ENCODE assay signal across 32 cellular contexts in genomic region chr1:179798864-179799516, GRCh38. TPM values are rescaled to one million over a fixed set of nuclear protein-coding genes. Genes with fewer than 3 reads are reported as not detected.
"Had no signal": no experiment of that assay in that cellular context is flagged by ENCODE, and none has a peak within 500 bp of the region (broad histone marks: within the 10 kb centered on the region; RNA-seq: fewer than 3 reads in every experiment).

No MANE protein-coding gene starts in this region.

- H3K9ac ChIP-seq: neural progenitor cell had no signal

- H3K4me1 ChIP-seq: breast epithelium, esophagus squamous epithelium, neural progenitor cell, uterus had no signal

- H3K27ac ChIP-seq: breast epithelium, epithelial cell of prostate, esophagus squamous epithelium, neural progenitor cell, thoracic aorta, uterus, WERI-Rb-1 had no signal

- H3K9me3 ChIP-seq: breast epithelium, esophagus squamous epithelium, thoracic aorta, uterus had no signal

- H3K36me3 ChIP-seq: breast epithelium, esophagus squamous epithelium, neural progenitor cell, thoracic aorta, uterus, WERI-Rb-1 had no signal

- H3K27ac Mint-ChIP-seq: activated CD4-positive, alpha-beta memory T cell treated with anti-CD3 and anti-CD28 coated beads, Interleukin-2, amount 10 ng/mL, durations not matched to agents 7 days and 5 days; activated CD4-positive, alpha-beta T cell treated with anti-CD3 and anti-CD28 coated beads, Interleukin-2, amount 10 ng/mL, durations not matched to agents 24 days and 14 days; activated naive CD4-positive, alpha-beta T cell treated with anti-CD3 and anti-CD28 coated beads, Interleukin-2, amount 10 ng/mL, durations not matched to agents 7 days and 5 days; activated naive CD8-positive, alpha-beta T cell treated with anti-CD3 and anti-CD28 coated beads, Interleukin-2, amount 10 ng/mL, durations not matched to agents 7 days and 5 days; activated T-cell treated with anti-CD3 and anti-CD28 coated beads, Interleukin-2, amount 50 U/mL, for 24 hours; naive thymus-derived CD8-positive, alpha-beta T cell; neural progenitor cell; stimulated activated naive CD8-positive, alpha-beta T cell treated with anti-CD3 and anti-CD28 coated beads, Interleukin-15, Interleukin-2, amounts not matched to agents 100 ng/mL and 50 ng/mL, for 24 hours; T-helper 1 cell treated with Interleukin-12 subunit alpha and Interleukin-12 subunit beta and Interleukin-4 antibody, amounts not matched to agents 30 μg/mL and 1 μg/mL, for 36 hours had no signal

- H3K36me3 Mint-ChIP-seq: activated naive CD4-positive, alpha-beta T cell treated with anti-CD3 and anti-CD28 coated beads, Interleukin-2, amount 10 ng/mL, durations not matched to agents 7 days and 5 days; activated naive CD8-positive, alpha-beta T cell treated with anti-CD3 and anti-CD28 coated beads, Interleukin-2, amount 10 ng/mL, durations not matched to agents 7 days and 5 days; naive thymus-derived CD8-positive, alpha-beta T cell; neural progenitor cell had no signal

- H3K27me3 ChIP-seq: breast epithelium, esophagus squamous epithelium, neural progenitor cell, uterus had no signal

- H2AFZ ChIP-seq: neural progenitor cell had no signal

- H3K4me2 ChIP-seq: neural progenitor cell had no signal

- ATAC-seq: activated CD4-positive, CD25-positive, alpha-beta regulatory T cell treated with anti-CD3 and anti-CD28 coated beads, Interleukin-2, amount 50 U/mL, for 24 hours; naive thymus-derived CD8-positive, alpha-beta T cell had no signal

- H3K4me3 Mint-ChIP-seq: activated CD4-positive, alpha-beta memory T cell treated with anti-CD3 and anti-CD28 coated beads, Interleukin-2, amount 10 ng/mL, durations not matched to agents 7 days and 5 days; activated CD4-positive, alpha-beta T cell treated with anti-CD3 and anti-CD28 coated beads, Interleukin-2, amount 10 ng/mL, durations not matched to agents 24 days and 14 days; activated naive CD4-positive, alpha-beta T cell treated with anti-CD3 and anti-CD28 coated beads, Interleukin-2, amount 10 ng/mL, durations not matched to agents 7 days and 5 days; activated naive CD8-positive, alpha-beta T cell treated with anti-CD3 and anti-CD28 coated beads, Interleukin-2, amount 10 ng/mL, durations not matched to agents 7 days and 5 days; activated T-cell treated with anti-CD3 and anti-CD28 coated beads, Interleukin-2, amount 50 U/mL, for 24 hours; central memory CD8-positive, alpha-beta T cell; naive thymus-derived CD8-positive, alpha-beta T cell; neural progenitor cell; stimulated activated naive CD8-positive, alpha-beta T cell treated with anti-CD3 and anti-CD28 coated beads, Interleukin-15, Interleukin-2, amounts not matched to agents 100 ng/mL and 50 ng/mL, for 24 hours; T-helper 1 cell treated with Interleukin-12 subunit alpha and Interleukin-12 subunit beta and Interleukin-4 antibody, amounts not matched to agents 30 μg/mL and 1 μg/mL, for 36 hours had no signal

- H3K4me3 ChIP-seq: breast epithelium, esophagus squamous epithelium, neural progenitor cell, thoracic aorta, uterus had no signal

- H3K9me3 Mint-ChIP-seq: activated CD4-positive, alpha-beta memory T cell treated with anti-CD3 and anti-CD28 coated beads, Interleukin-2, amount 10 ng/mL, durations not matched to agents 7 days and 5 days; activated CD4-positive, alpha-beta T cell treated with anti-CD3 and anti-CD28 coated beads, Interleukin-2, amount 10 ng/mL, durations not matched to agents 24 days and 14 days; activated naive CD4-positive, alpha-beta T cell treated with anti-CD3 and anti-CD28 coated beads, Interleukin-2, amount 10 ng/mL, durations not matched to agents 7 days and 5 days; activated naive CD8-positive, alpha-beta T cell treated with anti-CD3 and anti-CD28 coated beads, Interleukin-2, amount 10 ng/mL, durations not matched to agents 7 days and 5 days; activated T-cell treated with anti-CD3 and anti-CD28 coated beads, Interleukin-2, amount 50 U/mL, for 24 hours; central memory CD8-positive, alpha-beta T cell; naive thymus-derived CD8-positive, alpha-beta T cell; neural progenitor cell; stimulated activated naive CD8-positive, alpha-beta T cell treated with anti-CD3 and anti-CD28 coated beads, Interleukin-15, Interleukin-2, amounts not matched to agents 100 ng/mL and 50 ng/mL, for 24 hours; T-helper 1 cell treated with Interleukin-12 subunit alpha and Interleukin-12 subunit beta and Interleukin-4 antibody, amounts not matched to agents 30 μg/mL and 1 μg/mL, for 36 hours had no signal

- H3K4me1 Mint-ChIP-seq: activated CD4-positive, alpha-beta memory T cell treated with anti-CD3 and anti-CD28 coated beads, Interleukin-2, amount 10 ng/mL, durations not matched to agents 7 days and 5 days; activated CD4-positive, alpha-beta T cell treated with anti-CD3 and anti-CD28 coated beads, Interleukin-2, amount 10 ng/mL, durations not matched to agents 24 days and 14 days; activated naive CD4-positive, alpha-beta T cell treated with anti-CD3 and anti-CD28 coated beads, Interleukin-2, amount 10 ng/mL, durations not matched to agents 7 days and 5 days; activated naive CD8-positive, alpha-beta T cell treated with anti-CD3 and anti-CD28 coated beads, Interleukin-2, amount 10 ng/mL, durations not matched to agents 7 days and 5 days; central memory CD8-positive, alpha-beta T cell; neural progenitor cell had no signal

- DNase-seq: activated CD4-positive, alpha-beta memory T cell treated with anti-CD3 and anti-CD28 coated beads, Interleukin-2, amount 10 ng/mL, durations not matched to agents 7 days and 5 days; activated CD4-positive, alpha-beta T cell treated with anti-CD3 and anti-CD28 coated beads, Interleukin-2, amount 10 ng/mL, durations not matched to agents 24 days and 14 days; activated CD8-positive, alpha-beta memory T cell treated with anti-CD3 and anti-CD28 coated beads, Interleukin-2, amount 50 U/mL, for 48 hours; activated gamma-delta T cell; activated naive CD4-positive, alpha-beta T cell treated with anti-CD3 and anti-CD28 coated beads, Interleukin-2, amount 10 ng/mL, durations not matched to agents 7 days and 5 days; activated naive CD8-positive, alpha-beta T cell treated with anti-CD3 and anti-CD28 coated beads, Interleukin-2, amount 10 ng/mL, durations not matched to agents 7 days and 5 days; activated T-cell treated with anti-CD3 and anti-CD28 coated beads, Interleukin-2, amount 50 U/mL, for 24 hours; amygdala; effector CD8-positive, alpha-beta T cell; esophagus squamous epithelium; foreskin melanocyte; glutamatergic neuron; naive thymus-derived CD8-positive, alpha-beta T cell; occipital lobe; right cardiac atrium; stimulated activated CD4-positive, alpha-beta T cell treated with anti-CD3 and anti-CD28 coated beads, Interleukin-12 subunit alpha, Interleukin-12 subunit beta, amount 100 ng/mL, for 4 hours; stimulated activated CD4-positive, alpha-beta T cell treated with anti-CD3 and anti-CD28 coated beads, Interleukin-4, amount 100 ng/mL, for 1 hour; SW 1271; T-helper 9 cell; trophoblast cell; uterus; WERI-Rb-1 had no signal

- H3K27me3 Mint-ChIP-seq: activated T-cell treated with anti-CD3 and anti-CD28 coated beads, Interleukin-2, amount 50 U/mL, for 24 hours had no signal

RNA-seq across cellular contexts. Expression of gene FAM163A, which starts 55.9 kb away (rescaled TPM):
- total RNA-seq: activated CD4-positive, alpha-beta memory T cell treated with anti-CD3 and anti-CD28 coated beads, Interleukin-2, amount 10 ng/mL, durations not matched to agents 7 days and 5 days; activated CD4-positive, alpha-beta T cell treated with anti-CD3 and anti-CD28 coated beads, Interleukin-2, amount 10 ng/mL, durations not matched to agents 24 days and 14 days; activated naive CD8-positive, alpha-beta T cell treated with anti-CD3 and anti-CD28 coated beads, Interleukin-2, amount 10 ng/mL, durations not matched to agents 7 days and 5 days; breast epithelium; esophagus squamous epithelium; liver; naive thymus-derived CD8-positive, alpha-beta T cell; subcutaneous adipose tissue; thoracic aorta had no signal
